Comparison of ENCODE assay signal across 20 cellular contexts in genomic region chr4:188246488-188246887, GRCh38.
DNase-seq lines count a peak whose midpoint lies in the region; ATAC-seq and TF ChIP-seq lines count a peak whose summit lies in the region.
"Had no signal": no experiment of that assay in that cellular context is flagged by ENCODE, and none has a peak within 500 bp of the region (broad histone marks: within the 10 kb centered on the region; RNA-seq: fewer than 3 reads in every experiment).

No MANE protein-coding gene starts in this region.

- DNase-seq in ELR (ENCODE audit: low read depth) (peak; percentile 23), NB4 (ENCODE audit: low read depth) (peak; percentile 4), left kidney (ENCODE audit: low read depth, low spot score) (peak; percentile 11), COLO829 (ENCODE audit: low spot score) (no peak), HEK293T (ENCODE audit: extremely low spot score) (no peak), NCI-H1930 (lab: John Stamatoyannopoulos, UW) (no peak)
- DNase-seq: activated CD4-positive, alpha-beta T cell treated with anti-CD3 and anti-CD28 coated beads for 1 hour; GOT3; MG63; NCI-H2029; NCI-H524 treated with DMSO at 0.1 percent for 48 hours; posterior cingulate gyrus; spleen; T-helper 2 cell; thyroid gland had no signal

- H3K27ac ChIP-seq in VCaP = no peak overlapping the region
- H3K27ac ChIP-seq: BLaER1, foreskin keratinocyte, spleen, thyroid gland had no signal

- no peak for ATAC-seq in HG02885 (IDR thresholded peaks at IDR 0.05; ENCODE audit: poor library complexity, unreplicated experiment)
- ATAC-seq: foreskin keratinocyte; stimulated activated effector memory CD8-positive, alpha-beta T cell treated with anti-CD3 and anti-CD28 coated beads, Interleukin-12 subunit alpha, Interleukin-12 subunit beta, amount 100 ng/mL, for 72 hours had no signal

- no peak overlapping the region for H3K4me3 ChIP-seq in NB4 (ENCODE audit: low read depth, low read length)
- H3K4me3 ChIP-seq: BLaER1, MG63, spleen, thyroid gland had no signal

- POLR2A ChIA-PET in HEK293T (lab: Yijun Ruan, JAX) = no interaction called here

- TF ChIP-seq CTCF in NB4 (IDR thresholded peaks at IDR 0.05; ENCODE audit: low read depth, low read length) = no peak
- 0 out of 2 replicates have a peak, but pooled peaks have one; percentile 10 for TF ChIP-seq CTCF in VCaP (conservative IDR thresholded peaks at IDR 0.05)

- CTCF ChIA-PET in HEK293T (lab: Yijun Ruan, JAX) = interaction anchor here (0.7 kb wide), 1 partner anchor 278 kb away, joined by 3 read pairs; no protein-coding TSS in a partner anchor

- no peak for TF ChIP-seq POLR2A in NB4 (IDR thresholded peaks at IDR 0.05; ENCODE audit: extremely low read depth, insufficient read length)

TF ChIP-seq in HEK293T, 16 proteins besides CTCF, POLR2A, EP300 and RAD21:
- TF ChIP-seq FOXA1 (IDR thresholded peaks at IDR 0.05) (no peak), L3MBTL2 (conservative IDR thresholded peaks at IDR 0.05) (no peak), CTBP1 (IDR thresholded peaks at IDR 0.05; ENCODE audit: borderline replicate concordance) (no peak), BHLHE40 (IDR thresholded peaks at IDR 0.05; ENCODE audit: borderline replicate concordance) (no peak), ZNF384 (IDR thresholded peaks at IDR 0.05) (no peak), ELF4 (IDR thresholded peaks at IDR 0.05) (no peak), FOXK2 (IDR thresholded peaks at IDR 0.05) (no peak), LEF1 (IDR thresholded peaks at IDR 0.05; ENCODE audit: borderline replicate concordance) (no peak), SP1 (IDR thresholded peaks at IDR 0.05) (no peak), FOXM1 (IDR thresholded peaks at IDR 0.05; ENCODE audit: borderline replicate concordance) (no peak), HDGF (IDR thresholded peaks at IDR 0.05; ENCODE audit: borderline replicate concordance) (no peak)
- TF ChIP-seq, protein P1, sequence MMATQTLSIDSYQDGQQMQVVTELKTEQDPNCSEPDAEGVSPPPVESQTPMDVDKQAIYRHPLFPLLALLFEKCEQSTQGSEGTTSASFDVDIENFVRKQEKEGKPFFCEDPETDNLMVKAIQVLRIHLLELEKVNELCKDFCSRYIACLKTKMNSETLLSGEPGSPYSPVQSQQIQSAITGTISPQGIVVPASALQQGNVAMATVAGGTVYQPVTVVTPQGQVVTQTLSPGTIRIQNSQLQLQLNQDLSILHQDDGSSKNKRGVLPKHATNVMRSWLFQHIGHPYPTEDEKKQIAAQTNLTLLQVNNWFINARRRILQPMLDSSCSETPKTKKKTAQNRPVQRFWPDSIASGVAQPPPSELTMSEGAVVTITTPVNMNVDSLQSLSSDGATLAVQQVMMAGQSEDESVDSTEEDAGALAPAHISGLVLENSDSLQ (IDR thresholded peaks at IDR 0.05) = no peak

Comparison
In these comparisons a context has a peak if more than half of its experiments do, and no peak if none do; other contexts are left out.
1. DNase-seq: peak in ELR (single experiment), NB4 (single experiment) and left kidney (single experiment); none in COLO829 (single experiment), HEK293T (single experiment) and NCI-H1930 (0 of 2).